9 cellular contexts compared by ENCODE assay signal in genomic region chr20:34544109-34544793, GRCh38.
DNase-seq lines count a peak whose midpoint lies in the region.
"Had no signal": no experiment of that assay in that cellular context is flagged by ENCODE, and none has a peak within 500 bp of the region (broad histone marks: within the 10 kb centered on the region; RNA-seq: fewer than 3 reads in every experiment).

No MANE protein-coding gene starts in this region.

- H3K27me3 Mint-ChIP-seq in T-helper 1 cell treated with Interleukin-12 subunit alpha and Interleukin-12 subunit beta and Interleukin-4 antibody, amounts not matched to agents 30 μg/mL and 1 μg/mL, for 36 hours (ENCODE audit: low read depth), result no peaks in the 10 kb centered on the region
- H3K27me3 Mint-ChIP-seq in activated naive CD4-positive, alpha-beta T cell treated with anti-CD3 and anti-CD28 coated beads, Interleukin-2, amount 10 ng/mL, durations not matched to agents 7 days and 5 days, result peaks cover 5% of the 10 kb centered on the region

- H3K9ac ChIP-seq in iPS-20b (ENCODE audit: low read depth, low read length), result peak overlapping the region; percentile 25; the same call in 1 of the 2 replicates

- H3K4me1 Mint-ChIP-seq in T-helper 1 cell treated with Interleukin-12 subunit alpha and Interleukin-12 subunit beta and Interleukin-4 antibody, amounts not matched to agents 30 μg/mL and 1 μg/mL, for 36 hours (ENCODE audit: low read depth), result peaks cover 17% of the 10 kb centered on the region
- H3K4me1 Mint-ChIP-seq in activated naive CD4-positive, alpha-beta T cell treated with anti-CD3 and anti-CD28 coated beads, Interleukin-2, amount 10 ng/mL, durations not matched to agents 7 days and 5 days, result peaks cover 21% of the 10 kb centered on the region

- peak overlapping the region; percentile 44 for H3K4me3 Mint-ChIP-seq in T-helper 1 cell treated with Interleukin-12 subunit alpha and Interleukin-12 subunit beta and Interleukin-4 antibody, amounts not matched to agents 30 μg/mL and 1 μg/mL, for 36 hours
- peak overlapping the region; percentile 25 for H3K4me3 Mint-ChIP-seq in activated naive CD4-positive, alpha-beta T cell treated with anti-CD3 and anti-CD28 coated beads, Interleukin-2, amount 10 ng/mL, durations not matched to agents 7 days and 5 days

- no peak overlapping the region for H3K27ac ChIP-seq in iPS-20b (ENCODE audit: low read length)

- peaks cover 9% of the 10 kb centered on the region; the same call in 1 of the 2 replicates for H3K27me3 ChIP-seq in iPS-20b (ENCODE audit: insufficient read depth, low read length)

- CTCF ChIA-PET in activated naive CD4-positive, alpha-beta T cell treated with anti-CD3 and anti-CD28 coated beads, Interleukin-2, amount 10 ng/mL, durations not matched to agents 7 days and 5 days (lab: Charles Lee), result interaction anchor here (1.0 to 2.8 kb wide), 3 partner anchors 18 to 231 kb away, joined by 3 to 14 read pairs (median 5); no protein-coding TSS in a partner anchor

- no peak overlapping the region for H3K27ac Mint-ChIP-seq in T-helper 1 cell treated with Interleukin-12 subunit alpha and Interleukin-12 subunit beta and Interleukin-4 antibody, amounts not matched to agents 30 μg/mL and 1 μg/mL, for 36 hours
- no peak overlapping the region for H3K27ac Mint-ChIP-seq in activated naive CD4-positive, alpha-beta T cell treated with anti-CD3 and anti-CD28 coated beads, Interleukin-2, amount 10 ng/mL, durations not matched to agents 7 days and 5 days

- H3K9me3 Mint-ChIP-seq in T-helper 1 cell treated with Interleukin-12 subunit alpha and Interleukin-12 subunit beta and Interleukin-4 antibody, amounts not matched to agents 30 μg/mL and 1 μg/mL, for 36 hours, result no peaks in the 10 kb centered on the region
- no peaks in the 10 kb centered on the region for H3K9me3 Mint-ChIP-seq in activated naive CD4-positive, alpha-beta T cell treated with anti-CD3 and anti-CD28 coated beads, Interleukin-2, amount 10 ng/mL, durations not matched to agents 7 days and 5 days

- peak overlapping the region; percentile 66; the same call in 1 of the 2 replicates for H3K4me3 ChIP-seq in iPS-20b (ENCODE audit: low read length)
- H3K4me3 ChIP-seq: lung had no signal

- peaks cover 24% of the 10 kb centered on the region for H3K36me3 Mint-ChIP-seq in T-helper 1 cell treated with Interleukin-12 subunit alpha and Interleukin-12 subunit beta and Interleukin-4 antibody, amounts not matched to agents 30 μg/mL and 1 μg/mL, for 36 hours (ENCODE audit: low read depth)
- peaks cover 17% of the 10 kb centered on the region for H3K36me3 Mint-ChIP-seq in activated naive CD4-positive, alpha-beta T cell treated with anti-CD3 and anti-CD28 coated beads, Interleukin-2, amount 10 ng/mL, durations not matched to agents 7 days and 5 days

- no peaks in the 10 kb centered on the region for H3K4me1 ChIP-seq in iPS-20b (ENCODE audit: insufficient read depth, low read length)

- H3K36me3 ChIP-seq in iPS-20b (ENCODE audit: insufficient read depth, low read depth, low read length), result peaks cover 22% of the 10 kb centered on the region

- DNase-seq in T-helper 1 cell, result no peak
- DNase-seq in activated naive CD4-positive, alpha-beta T cell treated with anti-CD3 and anti-CD28 coated beads, Interleukin-2, amount 10 ng/mL, durations not matched to agents 7 days and 5 days, result peak; percentile 32
- peak; percentile 31 for DNase-seq in stimulated activated naive CD4-positive, alpha-beta T cell treated with Interleukin-2 at 50 U/mL for 16 hours (lab: John Stamatoyannopoulos, UW)
- no peak for DNase-seq in NCI-H526 treated with DMSO at 0.1 percent for 48 hours (lab: John Stamatoyannopoulos, UW)
- no peak for DNase-seq in ecto neural progenitor cell (ENCODE audit: low spot score)
- no peak for DNase-seq in MV-4-11 (lab: John Stamatoyannopoulos, UW)

- H3K9me3 ChIP-seq in iPS-20b (ENCODE audit: insufficient read depth, low read depth, low read length), result no peaks in the 10 kb centered on the region

Comparison
In these comparisons a context has a peak if more than half of its experiments do, and no peak if none do; other contexts are left out.
1. DNase-seq: peak in activated naive CD4-positive, alpha-beta T cell treated with anti-CD3 and anti-CD28 coated beads, Interleukin-2, amount 10 ng/mL, durations not matched to agents 7 days and 5 days (single experiment) and stimulated activated naive CD4-positive, alpha-beta T cell treated with Interleukin-2 at 50 U/mL for 16 hours (single experiment); none in T-helper 1 cell (0 of 5), NCI-H526 treated with DMSO at 0.1 percent for 48 hours (single experiment), ecto neural progenitor cell (single experiment) and MV-4-11 (single experiment).